10 cellular contexts compared by ENCODE assay signal in genomic region chr19:4556574-4557185, GRCh38. TPM values are rescaled to one million over a fixed set of nuclear protein-coding genes. Genes with fewer than 3 reads are reported as not detected.
DNase-seq lines count a peak whose midpoint lies in the region; ATAC-seq and TF ChIP-seq lines count a peak whose summit lies in the region.
"Had no signal": no experiment of that assay in that cellular context is flagged by ENCODE, and none has a peak within 500 bp of the region (broad histone marks: within the 10 kb centered on the region; RNA-seq: fewer than 3 reads in every experiment).

No MANE protein-coding gene starts in this region.

- no peak overlapping the region for H3K4me3 Mint-ChIP-seq in activated CD4-positive, alpha-beta T cell treated with anti-CD3 and anti-CD28 coated beads, Interleukin-2, amount 10 ng/mL, durations not matched to agents 24 days and 14 days

- no peaks in the 10 kb centered on the region for H3K79me2 ChIP-seq in mammary epithelial cell (ENCODE audit: insufficient read depth, low read length)

- no peaks in the 10 kb centered on the region for H3K36me3 Mint-ChIP-seq in activated CD4-positive, alpha-beta T cell treated with anti-CD3 and anti-CD28 coated beads, Interleukin-2, amount 10 ng/mL, durations not matched to agents 24 days and 14 days (ENCODE audit: low read depth)

- no peaks in the 10 kb centered on the region for H3K27me3 ChIP-seq in mammary epithelial cell (ENCODE audit: insufficient read depth, low read length)

- TF ChIP-seq CTCF in mammary epithelial cell (conservative IDR thresholded peaks at IDR 0.05 in 1 of 2, IDR thresholded peaks at IDR 0.05 in 1 of 2; ENCODE audit: extremely low read depth in 1 of 2, insufficient read depth in 1 of 2, low read depth in 1 of 2, low read length in 2 of 2): no peak

- H2AFZ ChIP-seq in mammary epithelial cell (ENCODE audit: low read depth, low read length): no peak overlapping the region

- no peaks in the 10 kb centered on the region for H3K4me1 Mint-ChIP-seq in activated CD4-positive, alpha-beta T cell treated with anti-CD3 and anti-CD28 coated beads, Interleukin-2, amount 10 ng/mL, durations not matched to agents 24 days and 14 days

- 58% methylated on average over 3 of the region's 28 CpGs for WGBS in mammary epithelial cell (ENCODE audit: low coverage, missing lambda C conversion rate)

- no TSS peak for BruUV-seq in mammary epithelial cell (replicated peaks; lab: Mats Ljungman, UMichigan)

- in situ Hi-C loops in mammary epithelial cell (cut with MboI; ENCODE audit: low sequenced_read_pairs in 2 of 2): no loop called here

- H3K4me3 ChIP-seq in mammary epithelial cell (replicated peaks in 1 of 3; ENCODE audit: insufficient read depth in 1 of 3, low read depth in 2 of 3, low read length in 3 of 3): no peak overlapping the region

- no peak overlapping the region for H3K27ac Mint-ChIP-seq in activated CD4-positive, alpha-beta T cell treated with anti-CD3 and anti-CD28 coated beads, Interleukin-2, amount 10 ng/mL, durations not matched to agents 24 days and 14 days

- DNase-seq in activated CD4-positive, alpha-beta T cell treated with anti-CD3 and anti-CD28 coated beads, Interleukin-2, amount 10 ng/mL, durations not matched to agents 24 days and 14 days: peak; percentile 68
- DNase-seq in activated CD4-positive, alpha-beta T cell treated with anti-CD3 and anti-CD28 coated beads, Interleukin-2, amount 50 U/mL, for 4 hours: no peak
- peak; percentile 60 for DNase-seq in NCI-H69 (lab: John Stamatoyannopoulos, UW)
- peak; percentile 29 for DNase-seq in mammary epithelial cell
- DNase-seq in stimulated activated CD4-positive, alpha-beta T cell treated with anti-CD3 and anti-CD28 coated beads, Interleukin-15, amount 100 ng/mL, for 24 hours: peak; percentile 50
- DNase-seq in DMS114 treated with DMSO at 0.1 percent for 48 hours (lab: John Stamatoyannopoulos, UW; ENCODE audit: unreplicated experiment): no peak
- DNase-seq: NCI-H524 had no signal

- H3K9ac ChIP-seq in mammary epithelial cell (ENCODE audit: insufficient read depth, low read length): no peak overlapping the region

- CTCF ChIA-PET in mammary epithelial cell (lab: Charles Lee; ENCODE audit: low non-redundant PET): no interaction called here

- no peak overlapping the region for H3K4me2 ChIP-seq in mammary epithelial cell (ENCODE audit: insufficient read depth, low read depth, low read length)

- no peaks in the 10 kb centered on the region for H3K36me3 ChIP-seq in mammary epithelial cell (ENCODE audit: insufficient read depth, low read length)

- dilution Hi-C loops in mammary epithelial cell (cut with HindIII; ENCODE audit: low sequenced_read_pairs): no loop called here

- no peaks in the 10 kb centered on the region for H3K4me1 ChIP-seq in mammary epithelial cell (ENCODE audit: insufficient read depth, low read length)

- H3K9me3 ChIP-seq in mammary epithelial cell (replicated peaks; ENCODE audit: insufficient read depth, low read length): no peaks in the 10 kb centered on the region

- intact Hi-C loops in activated CD4-positive, alpha-beta T cell treated with anti-CD3 and anti-CD28 coated beads, Interleukin-2, amount 10 ng/mL, durations not matched to agents 24 days and 14 days (cut with micrococcal nuclease): loop anchor here (5.0 kb wide), 1 partner anchor 81 kb away; the partner anchor contains the start of gene TNFAIP8L1
- intact Hi-C loops in mammary epithelial cell (cut with micrococcal nuclease): no loop called here

- no peaks in the 10 kb centered on the region for H3K27me3 Mint-ChIP-seq in activated CD4-positive, alpha-beta T cell treated with anti-CD3 and anti-CD28 coated beads, Interleukin-2, amount 10 ng/mL, durations not matched to agents 24 days and 14 days

- H3K9me3 Mint-ChIP-seq in activated CD4-positive, alpha-beta T cell treated with anti-CD3 and anti-CD28 coated beads, Interleukin-2, amount 10 ng/mL, durations not matched to agents 24 days and 14 days: no peaks in the 10 kb centered on the region

- no peak overlapping the region for H3K27ac ChIP-seq in mammary epithelial cell (ENCODE audit: insufficient read depth, low read depth, low read length)

- H4K20me1 ChIP-seq in mammary epithelial cell (ENCODE audit: insufficient read depth, low read length): no peaks in the 10 kb centered on the region

- ATAC-seq in GM19397 (IDR thresholded peaks at IDR 0.05; ENCODE audit: unreplicated experiment) (no peak), HG03196 (IDR thresholded peaks at IDR 0.05; ENCODE audit: unreplicated experiment) (no peak)

RNA-seq across cellular contexts. Expression of gene SEMA6B, which starts 2.8 kb away (rescaled TPM):
- total RNA-seq in activated CD4-positive, alpha-beta T cell treated with anti-CD3 and anti-CD28 coated beads, Interleukin-2, amount 10 ng/mL, durations not matched to agents 24 days and 14 days: 0.40 TPM in 1 of 2 replicates, not detected in the other
- under 1 TPM in 1 of 2 donors, not detected in 1; 0.28 TPM for total RNA-seq in mammary epithelial cell
- polyA plus RNA-seq in mammary epithelial cell: 0.22 TPM
- not detected for polyA minus RNA-seq in mammary epithelial cell

RNA-seq across cellular contexts. Expression of gene LRG1, which starts 16.8 kb away (rescaled TPM):
- total RNA-seq in activated CD4-positive, alpha-beta T cell treated with anti-CD3 and anti-CD28 coated beads, Interleukin-2, amount 10 ng/mL, durations not matched to agents 24 days and 14 days: 0.24 and 0.40 TPM in 2 replicates
- not detected for total RNA-seq in mammary epithelial cell
- polyA plus RNA-seq in mammary epithelial cell: not detected
- polyA minus RNA-seq in mammary epithelial cell: not detected

RNA-seq across cellular contexts. Expression of gene PLIN5, which starts 21.7 kb away (rescaled TPM):
- not detected in 2 replicates for total RNA-seq in activated CD4-positive, alpha-beta T cell treated with anti-CD3 and anti-CD28 coated beads, Interleukin-2, amount 10 ng/mL, durations not matched to agents 24 days and 14 days
- total RNA-seq in mammary epithelial cell: under 1 TPM in 1 of 2 donors, not detected in 1; 0.19 TPM
- not detected for polyA plus RNA-seq in mammary epithelial cell
- polyA minus RNA-seq in mammary epithelial cell: not detected
- polyA plus RNA-seq: BJ had no signal

RNA-seq across cellular contexts. Expression of gene PLIN4, which starts 38.4 kb away (rescaled TPM):
- not detected in 2 replicates for total RNA-seq in activated CD4-positive, alpha-beta T cell treated with anti-CD3 and anti-CD28 coated beads, Interleukin-2, amount 10 ng/mL, durations not matched to agents 24 days and 14 days
- 10 to 100 TPM in 1 of 2 donors, 1 to 10 TPM in 1; 9.3 to 38.2 TPM for total RNA-seq in mammary epithelial cell
- polyA plus RNA-seq in mammary epithelial cell: 2.7 TPM
- 7.6 TPM for polyA minus RNA-seq in mammary epithelial cell

Comparison
In these comparisons a context has a peak if more than half of its experiments do, and no peak if none do; other contexts are left out.
1. DNase-seq: peak in activated CD4-positive, alpha-beta T cell treated with anti-CD3 and anti-CD28 coated beads, Interleukin-2, amount 10 ng/mL, durations not matched to agents 24 days and 14 days (single experiment), NCI-H69 (single experiment), mammary epithelial cell (single experiment) and stimulated activated CD4-positive, alpha-beta T cell treated with anti-CD3 and anti-CD28 coated beads, Interleukin-15, amount 100 ng/mL, for 24 hours (single experiment); none in activated CD4-positive, alpha-beta T cell treated with anti-CD3 and anti-CD28 coated beads, Interleukin-2, amount 50 U/mL, for 4 hours (0 of 2) and DMS114 treated with DMSO at 0.1 percent for 48 hours (single experiment).